In the genomic region with DNA sequence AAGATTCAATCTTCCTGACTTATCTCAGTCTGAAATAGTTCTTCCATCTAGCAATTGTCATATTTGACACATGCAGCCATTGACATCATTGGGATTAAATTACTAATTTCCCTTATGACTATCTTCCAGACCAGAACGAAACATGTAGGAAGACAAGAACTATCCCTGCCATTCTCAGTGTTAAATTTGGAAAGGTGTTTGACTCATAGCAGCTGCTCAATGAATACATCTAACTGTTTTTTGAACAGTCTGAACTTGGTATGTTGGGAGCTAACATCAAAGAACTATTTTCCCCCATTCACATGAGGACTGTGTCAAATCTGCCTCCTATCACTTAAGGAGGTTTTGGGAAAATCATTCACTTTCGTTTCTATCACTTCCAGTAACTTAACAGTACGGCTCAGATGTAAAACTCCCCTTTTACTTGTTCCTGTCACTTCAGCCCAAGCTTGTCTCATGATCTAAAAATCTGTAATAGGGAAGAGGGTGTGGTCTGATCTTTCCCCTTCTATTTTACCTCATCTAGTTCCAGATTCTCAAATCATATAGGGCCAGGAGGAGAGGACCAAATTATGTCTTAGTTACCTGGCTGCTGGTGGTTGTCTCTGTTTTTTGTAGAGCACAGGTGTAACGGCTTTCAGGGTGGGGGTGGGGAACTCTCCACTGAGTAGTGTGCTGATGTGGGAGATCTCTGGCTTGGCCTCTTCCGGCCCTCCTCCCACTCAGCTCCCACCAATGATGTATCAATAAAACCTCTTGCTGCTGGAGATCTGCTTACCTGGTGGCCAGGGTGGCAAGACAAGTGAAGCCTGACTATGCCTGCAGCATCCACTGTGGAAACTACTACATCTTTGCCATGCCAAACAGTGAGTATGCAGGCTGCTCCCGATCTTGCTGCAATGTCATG, we compare ENCODE assay signal across 16 cellular contexts. TPM values are rescaled to one million over a fixed set of nuclear protein-coding genes. Genes with fewer than 3 reads are reported as not detected.
DNase-seq lines count a peak whose midpoint lies in the region; ATAC-seq and TF ChIP-seq lines count a peak whose summit lies in the region.
"Had no signal": no experiment of that assay in that cellular context is flagged by ENCODE, and none has a peak within 500 bp of the region (broad histone marks: within the 10 kb centered on the region; RNA-seq: fewer than 3 reads in every experiment).

No MANE protein-coding gene starts in this region.

- H2BK15ac ChIP-seq in H9 (ENCODE audit: low read depth, low read length): no peak overlapping the region

- no peak overlapping the region for H3K27ac Mint-ChIP-seq in activated CD4-positive, alpha-beta T cell treated with anti-CD3 and anti-CD28 coated beads for 36 hours
- H3K27ac Mint-ChIP-seq in H9: no peak overlapping the region
- H3K27ac Mint-ChIP-seq in activated CD4-positive, alpha-beta memory T cell treated with anti-CD3 and anti-CD28 coated beads, Interleukin-2, amount 10 ng/mL, durations not matched to agents 7 days and 5 days: no peak overlapping the region
- no peak overlapping the region for H3K27ac Mint-ChIP-seq in naive thymus-derived CD8-positive, alpha-beta T cell
- H3K27ac Mint-ChIP-seq in progenitor cell of endocrine pancreas: no peak overlapping the region
- H3K27ac Mint-ChIP-seq: type B pancreatic cell had no signal

- H3K27ac ChIP-seq in H9 (ENCODE audit: insufficient read length, low read depth, low read length) (peak overlapping the region; percentile 97), hepatocyte (no peak overlapping the region)
- H3K27ac ChIP-seq: cardiac muscle cell, PC-9 had no signal

- H3T11ph ChIP-seq in H9 (ENCODE audit: low read length): no peak overlapping the region

- H2BK120ac ChIP-seq in H9 (ENCODE audit: low read depth, low read length, poor library complexity, severe bottlenecking): no peak overlapping the region

- H2BK20ac ChIP-seq in H9 (ENCODE audit: low read depth, low read length, poor library complexity, severe bottlenecking): no peak overlapping the region

- no peaks in the 10 kb centered on the region for H3K27me3 Mint-ChIP-seq in activated CD4-positive, alpha-beta T cell treated with anti-CD3 and anti-CD28 coated beads for 36 hours
- no peaks in the 10 kb centered on the region for H3K27me3 Mint-ChIP-seq in H9 (ENCODE audit: low read depth)
- H3K27me3 Mint-ChIP-seq in activated CD4-positive, alpha-beta memory T cell treated with anti-CD3 and anti-CD28 coated beads, Interleukin-2, amount 10 ng/mL, durations not matched to agents 7 days and 5 days: no peaks in the 10 kb centered on the region
- H3K27me3 Mint-ChIP-seq in naive thymus-derived CD8-positive, alpha-beta T cell: no peaks in the 10 kb centered on the region
- peaks cover 6% of the 10 kb centered on the region for H3K27me3 Mint-ChIP-seq in progenitor cell of endocrine pancreas

- H3K36me3 Mint-ChIP-seq in activated CD4-positive, alpha-beta T cell treated with anti-CD3 and anti-CD28 coated beads for 36 hours (ENCODE audit: low read depth): peaks cover 33% of the 10 kb centered on the region
- H3K36me3 Mint-ChIP-seq in H9 (ENCODE audit: insufficient read depth in 1 of 3, low read depth in 3 of 3): peaks cover 3 to 19% (median 5%) of the 10 kb centered on the region in 3 experiments; a peak in 5 of 7 replicates
- H3K36me3 Mint-ChIP-seq in activated CD4-positive, alpha-beta memory T cell treated with anti-CD3 and anti-CD28 coated beads, Interleukin-2, amount 10 ng/mL, durations not matched to agents 7 days and 5 days (ENCODE audit: low read depth): peaks cover 48% of the 10 kb centered on the region
- peaks cover 0 to 14% (median 5%) of the 10 kb centered on the region in 3 donors for H3K36me3 Mint-ChIP-seq in naive thymus-derived CD8-positive, alpha-beta T cell
- H3K36me3 Mint-ChIP-seq in progenitor cell of endocrine pancreas (ENCODE audit: insufficient read depth): no peaks in the 10 kb centered on the region
- H3K36me3 Mint-ChIP-seq: type B pancreatic cell had no signal

- H3K14ac ChIP-seq in H9 (ENCODE audit: insufficient read depth, low read length): 0 out of 2 replicates have a peak overlapping the region, but pooled peaks have one; percentile 8

- H3K23ac ChIP-seq in H9 (ENCODE audit: insufficient read length, low read depth, low read length): no peak overlapping the region

- H3K4me1 ChIP-seq in H9 (ENCODE audit: insufficient read depth, low read length): peaks cover 15% of the 10 kb centered on the region
- no peaks in the 10 kb centered on the region for H3K4me1 ChIP-seq in hepatocyte (ENCODE audit: insufficient read depth)

- no peaks in the 10 kb centered on the region for H3K23me2 ChIP-seq in H9 (ENCODE audit: insufficient read length, low read depth, low read length, poor library complexity, severe bottlenecking)

- H2BK12ac ChIP-seq in H9 (ENCODE audit: insufficient read length, low read depth, low read length): no peak overlapping the region

- no peaks in the 10 kb centered on the region for H3K36me3 ChIP-seq in hepatocyte (replicated peaks; ENCODE audit: insufficient read depth, low read depth)
- H3K36me3 ChIP-seq: cardiac muscle cell had no signal

- intact Hi-C loops in activated CD4-positive, alpha-beta T cell treated with anti-CD3 and anti-CD28 coated beads for 36 hours (cut with DNase I, micrococcal nuclease): loop anchor here (1.0 to 5.0 kb wide), 4 partner anchors 39 to 211 kb away; a partner anchor contains a TSS

- no peak overlapping the region for H3K9ac ChIP-seq in H9 (ENCODE audit: extremely low read depth, insufficient read length, low read length)

- H3K9me3 Mint-ChIP-seq in activated CD4-positive, alpha-beta T cell treated with anti-CD3 and anti-CD28 coated beads for 36 hours (ENCODE audit: low read depth): peaks cover 3% of the 10 kb centered on the region
- H3K9me3 Mint-ChIP-seq in H9: peaks cover 15 to 22% of the 10 kb centered on the region in 2 experiments
- peaks cover 12% of the 10 kb centered on the region for H3K9me3 Mint-ChIP-seq in activated CD4-positive, alpha-beta memory T cell treated with anti-CD3 and anti-CD28 coated beads, Interleukin-2, amount 10 ng/mL, durations not matched to agents 7 days and 5 days
- no peaks in the 10 kb centered on the region for H3K9me3 Mint-ChIP-seq in naive thymus-derived CD8-positive, alpha-beta T cell
- H3K9me3 Mint-ChIP-seq in progenitor cell of endocrine pancreas (ENCODE audit: low read depth): peaks cover 2% of the 10 kb centered on the region
- H3K9me3 Mint-ChIP-seq: type B pancreatic cell had no signal

- H3K18ac ChIP-seq in H9 (ENCODE audit: insufficient read length, low read depth, low read length): no peak overlapping the region

- no peaks in the 10 kb centered on the region for H3K79me1 ChIP-seq in H9 (ENCODE audit: insufficient read depth, low read depth, low read length, poor library complexity, severe bottlenecking)

- H4K5ac ChIP-seq in H9 (ENCODE audit: insufficient read length, low read depth, low read length): no peak overlapping the region

- H4K20me1 ChIP-seq in H9 (ENCODE audit: control insufficient read depth, insufficient read depth, insufficient read length): no peaks in the 10 kb centered on the region
- H4K20me1 ChIP-seq in hepatocyte (ENCODE audit: insufficient read depth, poor library complexity, severe bottlenecking): no peaks in the 10 kb centered on the region

- peak; percentile 55 for ATAC-seq in activated CD4-positive, alpha-beta T cell treated with anti-CD3 and anti-CD28 coated beads for 36 hours
- peak; percentile 45 to 46 for ATAC-seq in naive thymus-derived CD8-positive, alpha-beta T cell

- H4K91ac ChIP-seq in H9 (ENCODE audit: insufficient read length, low read depth, low read length): no peak overlapping the region

- WGBS in H9 (ENCODE audit: extremely low coverage, insufficient read length, low lambda C conversion rate): no CpG with 5 or more reads among the region's 6 CpGs
- WGBS in hepatocyte (ENCODE audit: low lambda C conversion rate, missing lambda C conversion rate): 66% methylated on average over 6 of the region's 6 CpGs

- H3K27me3 ChIP-seq in H9 (ENCODE audit: insufficient read depth, low read length): no peaks in the 10 kb centered on the region
- no peaks in the 10 kb centered on the region for H3K27me3 ChIP-seq in hepatocyte

- peak; percentile 63 for DNase-seq in activated CD4-positive, alpha-beta T cell treated with anti-CD3 and anti-CD28 coated beads for 36 hours
- no peak for DNase-seq in activated CD4-positive, alpha-beta T cell treated with anti-CD3 and anti-CD28 coated beads for 1 hour
- DNase-seq in H9: no peak
- DNase-seq in activated CD4-positive, alpha-beta memory T cell treated with anti-CD3 and anti-CD28 coated beads, Interleukin-2, amount 10 ng/mL, durations not matched to agents 7 days and 5 days: peak; percentile 48
- DNase-seq in naive thymus-derived CD8-positive, alpha-beta T cell: peak in 1 of 10 donors; percentile 21
- DNase-seq in progenitor cell of endocrine pancreas (ENCODE audit: low spot score, unreplicated experiment): no peak
- no peak for DNase-seq in hepatocyte (ENCODE audit: low spot score)
- DNase-seq in GM19240 (ENCODE audit: insufficient read length, low spot score): no peak
- DNase-seq: midbrain, NCI-H2081 treated with DMSO at 0.1 percent for 48 hours, PC-9, retina had no signal

- H3K79me2 ChIP-seq in H9 (ENCODE audit: insufficient read depth, low read length): no peaks in the 10 kb centered on the region
- no peaks in the 10 kb centered on the region for H3K79me2 ChIP-seq in hepatocyte

- H2BK5ac ChIP-seq in H9 (ENCODE audit: insufficient read length, low read length): no peak overlapping the region

- H2AFZ ChIP-seq in H9 (ENCODE audit: low read length) (no peak overlapping the region), hepatocyte (no peak overlapping the region)
- H2AFZ ChIP-seq: PC-9 had no signal

- peaks cover 42% of the 10 kb centered on the region for H3K4me1 Mint-ChIP-seq in activated CD4-positive, alpha-beta T cell treated with anti-CD3 and anti-CD28 coated beads for 36 hours
- H3K4me1 Mint-ChIP-seq in H9 (peaks cover 7 to 18% of the 10 kb centered on the region in 2 experiments), progenitor cell of endocrine pancreas (ENCODE audit: low read depth) (no peaks in the 10 kb centered on the region)
- peaks cover 30% of the 10 kb centered on the region for H3K4me1 Mint-ChIP-seq in activated CD4-positive, alpha-beta memory T cell treated with anti-CD3 and anti-CD28 coated beads, Interleukin-2, amount 10 ng/mL, durations not matched to agents 7 days and 5 days
- H3K4me1 Mint-ChIP-seq in naive thymus-derived CD8-positive, alpha-beta T cell: peaks cover 10 to 16% (median 10%) of the 10 kb centered on the region in 4 donors

- peak overlapping the region; percentile 7 for H3K4me2 ChIP-seq in H9 (ENCODE audit: insufficient read depth, insufficient read length, low read length)
- H3K4me2 ChIP-seq in hepatocyte: no peak overlapping the region
- H3K4me2 ChIP-seq: PC-9 had no signal

- no peak overlapping the region for H3K56ac ChIP-seq in H9 (ENCODE audit: insufficient read length, low read depth, low read length)

- H3K4me3 ChIP-seq in hepatocyte: no peak overlapping the region
- H3K4me3 ChIP-seq: cardiac muscle cell, PC-9 had no signal

- H3K4me3 Mint-ChIP-seq in activated CD4-positive, alpha-beta T cell treated with anti-CD3 and anti-CD28 coated beads for 36 hours: no peak overlapping the region
- H3K4me3 Mint-ChIP-seq in H9: no peak overlapping the region
- H3K4me3 Mint-ChIP-seq in activated CD4-positive, alpha-beta memory T cell treated with anti-CD3 and anti-CD28 coated beads, Interleukin-2, amount 10 ng/mL, durations not matched to agents 7 days and 5 days: no peak overlapping the region
- no peak overlapping the region for H3K4me3 Mint-ChIP-seq in naive thymus-derived CD8-positive, alpha-beta T cell
- H3K4me3 Mint-ChIP-seq in progenitor cell of endocrine pancreas (ENCODE audit: low read depth): no peak overlapping the region
- H3K4me3 Mint-ChIP-seq: type B pancreatic cell had no signal

- POLR2A ChIA-PET in activated CD4-positive, alpha-beta T cell treated with anti-CD3 and anti-CD28 coated beads for 36 hours (lab: Charles Lee): interaction anchor here (0.5 to 1.3 kb wide), 11 partner anchors 8 to 671 kb away, joined by 3 to 11 read pairs (median 3); no protein-coding TSS in a partner anchor
- POLR2A ChIA-PET in activated CD4-positive, alpha-beta memory T cell treated with anti-CD3 and anti-CD28 coated beads, Interleukin-2, amount 10 ng/mL, durations not matched to agents 7 days and 5 days (lab: Charles Lee): interaction anchor here (0.9 to 6.0 kb wide), 17 partner anchors 8 to 133 kb away, joined by 3 to 70 read pairs (median 5); a partner anchor contains a TSS
- POLR2A ChIA-PET in naive thymus-derived CD8-positive, alpha-beta T cell (lab: Charles Lee): interaction anchor here (0.6 to 2.0 kb wide), 7 partner anchors 8 to 69 kb away, joined by 3 to 9 read pairs (median 3); a partner anchor contains a TSS

- TF ChIP-seq CTCF in H9 (conservative IDR thresholded peaks at IDR 0.05) (no peak), progenitor cell of endocrine pancreas (IDR thresholded peaks at IDR 0.05; ENCODE audit: unreplicated experiment) (no peak), hepatocyte (IDR thresholded peaks at IDR 0.05; ENCODE audit: poor library complexity) (no peak)

- H3K4ac ChIP-seq in H9 (ENCODE audit: low read depth, low read length): no peak overlapping the region

- no peak overlapping the region for H2AK5ac ChIP-seq in H9 (ENCODE audit: insufficient read length, low read length)

- H3K9me2 ChIP-seq in hepatocyte (replicated peaks; ENCODE audit: insufficient read depth): no peaks in the 10 kb centered on the region

- H3K9me3 ChIP-seq in H9 (ENCODE audit: control insufficient read depth, low read depth, low read length) (no peaks in the 10 kb centered on the region), hepatocyte (ENCODE audit: low read depth) (no peaks in the 10 kb centered on the region)

- CTCF ChIA-PET in activated CD4-positive, alpha-beta T cell treated with anti-CD3 and anti-CD28 coated beads for 36 hours (lab: Charles Lee): interaction anchor here (0.6 to 5.8 kb wide), 27 partner anchors 10 to 282 kb away, joined by 3 to 65 read pairs (median 5); a partner anchor contains a TSS
- CTCF ChIA-PET in activated CD4-positive, alpha-beta memory T cell treated with anti-CD3 and anti-CD28 coated beads, Interleukin-2, amount 10 ng/mL, durations not matched to agents 7 days and 5 days (lab: Charles Lee): interaction anchor here (0.6 to 5.2 kb wide), 22 partner anchors 9 to 457 kb away, joined by 3 to 55 read pairs (median 6); a partner anchor contains a TSS

- H4K8ac ChIP-seq in H9 (replicated peaks; ENCODE audit: insufficient read length, low read depth, low read length): no peak overlapping the region

RNA-seq across cellular contexts. Expression of a gene that starts 26.2 kb away (rescaled TPM):
- total RNA-seq in activated CD4-positive, alpha-beta T cell treated with anti-CD3 and anti-CD28 coated beads for 36 hours: 100 to 1,000 TPM; 103 to 108 TPM
- not detected in 2 replicates for total RNA-seq in H9 (2021)
- total RNA-seq in activated CD4-positive, alpha-beta memory T cell treated with anti-CD3 and anti-CD28 coated beads, Interleukin-2, amount 10 ng/mL, durations not matched to agents 7 days and 5 days: 100 to 1,000 TPM; 106 to 113 TPM
- 10 to 100 TPM in 1 of 2 experiments, 1 to 10 TPM in 1; 9.8 to 11.1 TPM for total RNA-seq in naive thymus-derived CD8-positive, alpha-beta T cell
- 1 to 10 TPM; 1.7 to 3.9 (median 3.7) TPM for polyA plus RNA-seq in naive thymus-derived CD8-positive, alpha-beta T cell
- total RNA-seq in progenitor cell of endocrine pancreas: not detected in 2 replicates
- total RNA-seq in hepatocyte: 0.20 and 1.2 TPM in 2 replicates
- 2.1 and 2.3 TPM in 2 replicates for polyA plus RNA-seq in hepatocyte
- total RNA-seq: cardiac muscle cell, PC-9 had no signal
- polyA plus RNA-seq: cardiac muscle cell had no signal

RNA-seq across cellular contexts. Expression of a gene that starts 38.6 kb away (rescaled TPM):
- 100 to 1,000 TPM; 180 to 217 TPM for total RNA-seq in activated CD4-positive, alpha-beta T cell treated with anti-CD3 and anti-CD28 coated beads for 36 hours
- total RNA-seq in H9 (2021) (not detected in 2 replicates), progenitor cell of endocrine pancreas (not detected in 2 replicates), hepatocyte (0.30 and 0.68 TPM in 2 replicates)
- 100 to 1,000 TPM; 403 to 404 TPM for total RNA-seq in activated CD4-positive, alpha-beta memory T cell treated with anti-CD3 and anti-CD28 coated beads, Interleukin-2, amount 10 ng/mL, durations not matched to agents 7 days and 5 days
- total RNA-seq in naive thymus-derived CD8-positive, alpha-beta T cell: 100 to 1,000 TPM; 272 to 276 TPM
- polyA plus RNA-seq in naive thymus-derived CD8-positive, alpha-beta T cell: 100 to 1,000 TPM; 186 to 213 (median 200) TPM
- polyA plus RNA-seq in hepatocyte: not detected in 2 replicates
- total RNA-seq: A673, cardiac muscle cell, HT1080, PC-9 had no signal
- polyA plus RNA-seq: cardiac muscle cell had no signal

Comparison
In these comparisons a context has a peak if more than half of its experiments do, and no peak if none do; other contexts are left out.
1. DNase-seq: peak in activated CD4-positive, alpha-beta T cell treated with anti-CD3 and anti-CD28 coated beads for 36 hours (single experiment) and activated CD4-positive, alpha-beta memory T cell treated with anti-CD3 and anti-CD28 coated beads, Interleukin-2, amount 10 ng/mL, durations not matched to agents 7 days and 5 days (single experiment); none in activated CD4-positive, alpha-beta T cell treated with anti-CD3 and anti-CD28 coated beads for 1 hour (single experiment), H9 (single experiment), progenitor cell of endocrine pancreas (single experiment), hepatocyte (single experiment) and GM19240 (single experiment).
2. RNA of a gene that starts 26.2 kb away (total RNA-seq): 106 to 113 TPM in activated CD4-positive, alpha-beta memory T cell treated with anti-CD3 and anti-CD28 coated beads, Interleukin-2, amount 10 ng/mL, durations not matched to agents 7 days and 5 days and 103 to 108 TPM in activated CD4-positive, alpha-beta T cell treated with anti-CD3 and anti-CD28 coated beads for 36 hours; 9.8 to 11.1 TPM in naive thymus-derived CD8-positive, alpha-beta T cell, 0.20 to 1.2 TPM in hepatocyte, not detected in H9 and not detected in progenitor cell of endocrine pancreas; every median in the first group is over 4 times any median in the second.
3. RNA of a gene that starts 38.6 kb away (total RNA-seq): 403 to 404 TPM in activated CD4-positive, alpha-beta memory T cell treated with anti-CD3 and anti-CD28 coated beads, Interleukin-2, amount 10 ng/mL, durations not matched to agents 7 days and 5 days, 272 to 276 TPM in naive thymus-derived CD8-positive, alpha-beta T cell and 180 to 217 TPM in activated CD4-positive, alpha-beta T cell treated with anti-CD3 and anti-CD28 coated beads for 36 hours; 0.30 to 0.68 TPM in hepatocyte, not detected in H9 and not detected in progenitor cell of endocrine pancreas; every median in the first group is over 100 times any median in the second.